In genomic region chr3:180278583-180279188, GRCh38 we compare ENCODE assay signal across 9 cellular contexts.
A peak's percentile ranks its signal among the peaks of the same experiment; 100 is the strongest.
DNase-seq lines count a peak whose midpoint lies in the region; ATAC-seq and TF ChIP-seq lines count a peak whose summit lies in the region.
"Had no signal": no experiment of that assay in that cellular context is flagged by ENCODE, and none has a peak within 500 bp of the region (broad histone marks: within the 10 kb centered on the region; RNA-seq: fewer than 3 reads in every experiment).

No MANE protein-coding gene starts in this region.

- no peak for DNase-seq in Calu3
- DNase-seq in NAMALWA (ENCODE audit: low spot score) = peak; percentile 31
- no peak for DNase-seq in NCI-H1436 treated with DMSO at 0.1 percent for 48 hours (lab: John Stamatoyannopoulos, UW)
- DNase-seq in activated CD4-positive, alpha-beta T cell treated with anti-CD3 and anti-CD28 coated beads, Interleukin-2, amount 10 ng/mL, durations not matched to agents 7 days and 5 days = no peak
- no peak for DNase-seq in activated CD8-positive, alpha-beta memory T cell treated with anti-CD3 and anti-CD28 coated beads, Interleukin-2, amount 50 U/mL, for 4 hours
- no peak for DNase-seq in activated CD8-positive, alpha-beta memory T cell treated with anti-CD3 and anti-CD28 coated beads, Interleukin-2, amount 50 U/mL, for 48 hours
- DNase-seq: effector CD8-positive, alpha-beta T cell had no signal

- H3K4me3 Mint-ChIP-seq in Calu3 (ENCODE audit: low read depth, unreplicated experiment) = no peak overlapping the region
- no peak overlapping the region for H3K4me3 Mint-ChIP-seq in activated CD4-positive, alpha-beta T cell treated with anti-CD3 and anti-CD28 coated beads, Interleukin-2, amount 10 ng/mL, durations not matched to agents 7 days and 5 days

- peak overlapping the region; percentile 2 for H3K27ac Mint-ChIP-seq in Calu3 (ENCODE audit: unreplicated experiment)
- no peak overlapping the region for H3K27ac Mint-ChIP-seq in activated CD4-positive, alpha-beta T cell treated with anti-CD3 and anti-CD28 coated beads, Interleukin-2, amount 10 ng/mL, durations not matched to agents 7 days and 5 days

- H3K36me3 Mint-ChIP-seq in Calu3 (ENCODE audit: insufficient read depth, unreplicated experiment) = no peaks in the 10 kb centered on the region
- no peaks in the 10 kb centered on the region for H3K36me3 Mint-ChIP-seq in activated CD4-positive, alpha-beta T cell treated with anti-CD3 and anti-CD28 coated beads, Interleukin-2, amount 10 ng/mL, durations not matched to agents 7 days and 5 days (ENCODE audit: low read depth)

- intact Hi-C loops in Calu3 (cut with micrococcal nuclease; ENCODE audit: unreplicated experiment) = loop anchor here (10.0 kb wide), 1 partner anchor 354 kb away; no protein-coding TSS in a partner anchor

- no peaks in the 10 kb centered on the region for H3K27me3 Mint-ChIP-seq in Calu3 (ENCODE audit: unreplicated experiment)
- H3K27me3 Mint-ChIP-seq in activated CD4-positive, alpha-beta T cell treated with anti-CD3 and anti-CD28 coated beads, Interleukin-2, amount 10 ng/mL, durations not matched to agents 7 days and 5 days = no peaks in the 10 kb centered on the region

- ATAC-seq in GM19438 (IDR thresholded peaks at IDR 0.05; ENCODE audit: low read depth, unreplicated experiment) = peak; percentile 97
- ATAC-seq in HG02970 (IDR thresholded peaks at IDR 0.05; ENCODE audit: low FRiP score, unreplicated experiment) = peak; percentile 83

- peaks cover 41% of the 10 kb centered on the region for H3K4me1 Mint-ChIP-seq in Calu3 (ENCODE audit: low read depth, unreplicated experiment)
- no peaks in the 10 kb centered on the region for H3K4me1 Mint-ChIP-seq in activated CD4-positive, alpha-beta T cell treated with anti-CD3 and anti-CD28 coated beads, Interleukin-2, amount 10 ng/mL, durations not matched to agents 7 days and 5 days

- no TSS peak for BruUV-seq in Calu3 (replicated peaks; lab: Mats Ljungman, UMichigan)

- no peaks in the 10 kb centered on the region for H3K9me3 Mint-ChIP-seq in Calu3 (ENCODE audit: low read depth, unreplicated experiment)
- no peaks in the 10 kb centered on the region for H3K9me3 Mint-ChIP-seq in activated CD4-positive, alpha-beta T cell treated with anti-CD3 and anti-CD28 coated beads, Interleukin-2, amount 10 ng/mL, durations not matched to agents 7 days and 5 days

- POLR2A ChIA-PET in activated CD4-positive, alpha-beta T cell treated with anti-CD3 and anti-CD28 coated beads, Interleukin-2, amount 10 ng/mL, durations not matched to agents 7 days and 5 days (lab: Charles Lee) = no interaction called here

- no peak for TF ChIP-seq CTCF in Calu3 (IDR thresholded peaks at IDR 0.05; ENCODE audit: unreplicated experiment)

- CTCF ChIA-PET in Calu3 (lab: Charles Lee) = no interaction called here
- CTCF ChIA-PET in activated CD4-positive, alpha-beta T cell treated with anti-CD3 and anti-CD28 coated beads, Interleukin-2, amount 10 ng/mL, durations not matched to agents 7 days and 5 days (lab: Charles Lee) = no interaction called here
